In the genomic region with DNA sequence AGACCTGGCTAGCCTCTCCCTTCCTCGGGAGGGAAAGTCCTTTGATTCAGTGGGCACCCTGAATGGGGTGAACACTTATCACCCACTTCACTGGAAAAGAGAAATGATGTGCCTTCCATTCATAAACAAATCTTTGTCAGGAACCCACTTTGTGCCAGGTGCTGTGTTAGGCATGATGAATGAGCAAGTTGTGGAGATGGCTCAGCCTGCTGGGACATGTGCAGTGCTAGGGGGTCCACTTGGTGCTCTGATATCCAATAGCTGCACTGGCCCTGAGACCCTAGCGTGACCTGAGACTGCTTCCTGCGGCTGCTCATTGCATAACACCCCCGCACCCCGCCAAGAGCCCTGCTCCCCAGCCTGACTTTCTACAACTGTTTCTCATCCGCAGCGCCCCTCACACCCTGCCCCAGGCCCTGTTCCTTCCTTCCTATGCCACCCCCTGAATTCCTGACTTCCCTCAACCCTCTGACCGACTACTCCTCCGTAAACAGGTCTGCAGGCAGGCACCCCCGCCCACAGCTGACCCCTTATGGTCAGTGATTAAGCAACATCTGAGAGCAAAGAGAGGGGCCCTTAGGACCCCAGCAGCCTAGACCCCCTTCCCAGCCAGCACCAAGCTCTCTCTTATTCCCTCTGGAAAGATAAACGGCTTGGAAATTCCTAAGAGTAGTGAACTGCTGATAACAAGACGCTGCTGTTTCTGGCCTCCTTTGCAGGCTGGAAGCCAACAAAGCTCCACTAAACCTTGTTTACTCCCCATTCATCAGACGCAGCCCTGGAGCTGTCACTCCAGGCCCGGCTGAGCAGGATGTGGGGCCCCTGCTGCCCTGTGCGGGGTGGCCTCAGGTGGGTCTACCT, we compare ENCODE assay signal across 1 cellular context.
A peak's percentile ranks its signal among the peaks of the same experiment; 100 is the strongest.
TF ChIP-seq lines count a peak whose summit lies in the region.

No MANE protein-coding gene starts in this region.

TF ChIP-seq in K562, 482 proteins besides CTCF, POLR2A, EP300 and RAD21:
- TF ChIP-seq ZNF445 (CRISPR knock-in tag; IDR thresholded peaks at IDR 0.05; ENCODE audit: low read depth) (no peak), ZNF778 (CRISPR knock-in tag; IDR thresholded peaks at IDR 0.05) (no peak), MEIS2 (IDR thresholded peaks at IDR 0.05; ENCODE audit: partially characterized antibody) (peak; percentile 54), ZNF695 (CRISPR knock-in tag; IDR thresholded peaks at IDR 0.05) (no peak), EGR1 (conservative IDR thresholded peaks at IDR 0.05) (0 out of 2 replicates have a peak, but pooled peaks have one; percentile 17)
- TF ChIP-seq, protein P1, sequence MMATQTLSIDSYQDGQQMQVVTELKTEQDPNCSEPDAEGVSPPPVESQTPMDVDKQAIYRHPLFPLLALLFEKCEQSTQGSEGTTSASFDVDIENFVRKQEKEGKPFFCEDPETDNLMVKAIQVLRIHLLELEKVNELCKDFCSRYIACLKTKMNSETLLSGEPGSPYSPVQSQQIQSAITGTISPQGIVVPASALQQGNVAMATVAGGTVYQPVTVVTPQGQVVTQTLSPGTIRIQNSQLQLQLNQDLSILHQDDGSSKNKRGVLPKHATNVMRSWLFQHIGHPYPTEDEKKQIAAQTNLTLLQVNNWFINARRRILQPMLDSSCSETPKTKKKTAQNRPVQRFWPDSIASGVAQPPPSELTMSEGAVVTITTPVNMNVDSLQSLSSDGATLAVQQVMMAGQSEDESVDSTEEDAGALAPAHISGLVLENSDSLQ (IDR thresholded peaks at IDR 0.05) = peak; percentile 28; the same call in 1 of the 2 replicates
- TF ChIP-seq, protein P2, sequence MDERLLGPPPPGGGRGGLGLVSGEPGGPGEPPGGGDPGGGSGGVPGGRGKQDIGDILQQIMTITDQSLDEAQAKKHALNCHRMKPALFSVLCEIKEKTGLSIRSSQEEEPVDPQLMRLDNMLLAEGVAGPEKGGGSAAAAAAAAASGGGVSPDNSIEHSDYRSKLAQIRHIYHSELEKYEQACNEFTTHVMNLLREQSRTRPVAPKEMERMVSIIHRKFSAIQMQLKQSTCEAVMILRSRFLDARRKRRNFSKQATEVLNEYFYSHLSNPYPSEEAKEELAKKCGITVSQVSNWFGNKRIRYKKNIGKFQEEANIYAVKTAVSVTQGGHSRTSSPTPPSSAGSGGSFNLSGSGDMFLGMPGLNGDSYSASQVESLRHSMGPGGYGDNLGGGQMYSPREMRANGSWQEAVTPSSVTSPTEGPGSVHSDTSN (CRISPR knock-in tag; IDR thresholded peaks at IDR 0.05; ENCODE audit: low read depth) = no peak
- TF ChIP-seq, protein P2 (tag; conservative IDR thresholded peaks at IDR 0.05; ENCODE audit: low read depth) = peak; percentile 69
- TF ChIP-seq, protein P3, sequence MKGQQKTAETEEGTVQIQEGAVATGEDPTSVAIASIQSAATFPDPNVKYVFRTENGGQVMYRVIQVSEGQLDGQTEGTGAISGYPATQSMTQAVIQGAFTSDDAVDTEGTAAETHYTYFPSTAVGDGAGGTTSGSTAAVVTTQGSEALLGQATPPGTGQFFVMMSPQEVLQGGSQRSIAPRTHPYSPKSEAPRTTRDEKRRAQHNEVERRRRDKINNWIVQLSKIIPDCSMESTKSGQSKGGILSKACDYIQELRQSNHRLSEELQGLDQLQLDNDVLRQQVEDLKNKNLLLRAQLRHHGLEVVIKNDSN (CRISPR knock-in tag; IDR thresholded peaks at IDR 0.05) = 0 out of 2 replicates have a peak, but pooled peaks have one; percentile 6
